Comparison of ENCODE assay signal across 1 cellular context in genomic region chr3:134419214-134419965, GRCh38.
TF ChIP-seq lines count a peak whose summit lies in the region.

No MANE protein-coding gene starts in this region.

TF ChIP-seq in HepG2, 621 proteins besides CTCF, POLR2A, EP300 and RAD21 (continued from another document and continues in another):
- TF ChIP-seq RBM39 (IDR thresholded peaks at IDR 0.05; ENCODE audit: low read depth, low read length, poor library complexity, severe bottlenecking) = no peak
- TF ChIP-seq, protein P1, sequence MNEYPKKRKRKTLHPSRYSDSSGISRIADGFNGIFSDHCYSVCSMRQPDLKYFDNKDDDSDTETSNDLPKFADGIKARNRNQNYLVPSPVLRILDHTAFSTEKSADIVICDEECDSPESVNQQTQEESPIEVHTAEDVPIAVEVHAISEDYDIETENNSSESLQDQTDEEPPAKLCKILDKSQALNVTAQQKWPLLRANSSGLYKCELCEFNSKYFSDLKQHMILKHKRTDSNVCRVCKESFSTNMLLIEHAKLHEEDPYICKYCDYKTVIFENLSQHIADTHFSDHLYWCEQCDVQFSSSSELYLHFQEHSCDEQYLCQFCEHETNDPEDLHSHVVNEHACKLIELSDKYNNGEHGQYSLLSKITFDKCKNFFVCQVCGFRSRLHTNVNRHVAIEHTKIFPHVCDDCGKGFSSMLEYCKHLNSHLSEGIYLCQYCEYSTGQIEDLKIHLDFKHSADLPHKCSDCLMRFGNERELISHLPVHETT (CRISPR knock-in tag; conservative IDR thresholded peaks at IDR 0.05) = no peak
- no peak for TF ChIP-seq ZNF678 (CRISPR knock-in tag; IDR thresholded peaks at IDR 0.05)
- no peak for TF ChIP-seq ZNF616 (CRISPR knock-in tag; IDR thresholded peaks at IDR 0.05; ENCODE audit: low read depth)
- no peak for TF ChIP-seq ZNF331 (CRISPR knock-in tag; IDR thresholded peaks at IDR 0.05)
- TF ChIP-seq ARNT (IDR thresholded peaks at IDR 0.05) = no peak
- TF ChIP-seq RFX3 (CRISPR knock-in tag; IDR thresholded peaks at IDR 0.05) = no peak
- no peak for TF ChIP-seq MAF1 (CRISPR knock-in tag; IDR thresholded peaks at IDR 0.05; ENCODE audit: borderline replicate concordance)
- TF ChIP-seq, protein P2, sequence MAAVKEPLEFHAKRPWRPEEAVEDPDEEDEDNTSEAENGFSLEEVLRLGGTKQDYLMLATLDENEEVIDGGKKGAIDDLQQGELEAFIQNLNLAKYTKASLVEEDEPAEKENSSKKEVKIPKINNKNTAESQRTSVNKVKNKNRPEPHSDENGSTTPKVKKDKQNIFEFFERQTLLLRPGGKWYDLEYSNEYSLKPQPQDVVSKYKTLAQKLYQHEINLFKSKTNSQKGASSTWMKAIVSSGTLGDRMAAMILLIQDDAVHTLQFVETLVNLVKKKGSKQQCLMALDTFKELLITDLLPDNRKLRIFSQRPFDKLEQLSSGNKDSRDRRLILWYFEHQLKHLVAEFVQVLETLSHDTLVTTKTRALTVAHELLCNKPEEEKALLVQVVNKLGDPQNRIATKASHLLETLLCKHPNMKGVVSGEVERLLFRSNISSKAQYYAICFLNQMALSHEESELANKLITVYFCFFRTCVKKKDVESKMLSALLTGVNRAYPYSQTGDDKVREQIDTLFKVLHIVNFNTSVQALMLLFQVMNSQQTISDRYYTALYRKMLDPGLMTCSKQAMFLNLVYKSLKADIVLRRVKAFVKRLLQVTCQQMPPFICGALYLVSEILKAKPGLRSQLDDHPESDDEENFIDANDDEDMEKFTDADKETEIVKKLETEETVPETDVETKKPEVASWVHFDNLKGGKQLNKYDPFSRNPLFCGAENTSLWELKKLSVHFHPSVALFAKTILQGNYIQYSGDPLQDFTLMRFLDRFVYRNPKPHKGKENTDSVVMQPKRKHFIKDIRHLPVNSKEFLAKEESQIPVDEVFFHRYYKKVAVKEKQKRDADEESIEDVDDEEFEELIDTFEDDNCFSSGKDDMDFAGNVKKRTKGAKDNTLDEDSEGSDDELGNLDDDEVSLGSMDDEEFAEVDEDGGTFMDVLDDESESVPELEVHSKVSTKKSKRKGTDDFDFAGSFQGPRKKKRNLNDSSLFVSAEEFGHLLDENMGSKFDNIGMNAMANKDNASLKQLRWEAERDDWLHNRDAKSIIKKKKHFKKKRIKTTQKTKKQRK (IDR thresholded peaks at IDR 0.05; ENCODE audit: low read length) = no peak
- no peak for TF ChIP-seq ZFP90 (CRISPR knock-in tag; IDR thresholded peaks at IDR 0.05; ENCODE audit: borderline replicate concordance)
- TF ChIP-seq ZNF296 (CRISPR knock-in tag; conservative IDR thresholded peaks at IDR 0.05) = no peak
- peak; percentile 39; the same call in 1 of the 2 replicates for TF ChIP-seq ZNF501 (CRISPR knock-in tag; IDR thresholded peaks at IDR 0.05)
- no peak for TF ChIP-seq MXD4 (CRISPR knock-in tag; IDR thresholded peaks at IDR 0.05)
- peak; percentile 65; the same call in 1 of the 2 replicates for TF ChIP-seq ZNF792 (CRISPR knock-in tag; IDR thresholded peaks at IDR 0.05)
- TF ChIP-seq ZNF224 (CRISPR knock-in tag; IDR thresholded peaks at IDR 0.05) = no peak
- no peak for TF ChIP-seq CHD4 (IDR thresholded peaks at IDR 0.05; ENCODE audit: borderline replicate concordance, low read length)
- TF ChIP-seq, protein P3, sequence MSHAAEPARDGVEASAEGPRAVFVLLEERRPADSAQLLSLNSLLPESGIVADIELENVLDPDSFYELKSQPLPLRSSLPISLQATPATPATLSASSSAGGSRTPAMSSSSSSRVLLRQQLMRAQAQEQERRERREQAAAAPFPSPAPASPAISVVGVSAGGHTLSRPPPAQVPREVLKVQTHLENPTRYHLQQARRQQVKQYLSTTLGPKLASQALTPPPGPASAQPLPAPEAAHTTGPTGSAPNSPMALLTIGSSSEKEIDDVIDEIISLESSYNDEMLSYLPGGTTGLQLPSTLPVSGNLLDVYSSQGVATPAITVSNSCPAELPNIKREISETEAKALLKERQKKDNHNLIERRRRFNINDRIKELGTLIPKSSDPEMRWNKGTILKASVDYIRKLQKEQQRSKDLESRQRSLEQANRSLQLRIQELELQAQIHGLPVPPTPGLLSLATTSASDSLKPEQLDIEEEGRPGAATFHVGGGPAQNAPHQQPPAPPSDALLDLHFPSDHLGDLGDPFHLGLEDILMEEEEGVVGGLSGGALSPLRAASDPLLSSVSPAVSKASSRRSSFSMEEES (CRISPR knock-in tag; IDR thresholded peaks at IDR 0.05) = no peak
- no peak for TF ChIP-seq ZBTB46 (CRISPR knock-in tag; IDR thresholded peaks at IDR 0.05; ENCODE audit: borderline replicate concordance)
- TF ChIP-seq ZNF724P (CRISPR knock-in tag; IDR thresholded peaks at IDR 0.05; ENCODE audit: borderline replicate concordance) = no peak
- no peak for TF ChIP-seq DNMT1 (CRISPR knock-in tag; IDR thresholded peaks at IDR 0.05)
- no peak for TF ChIP-seq ZNF766 (CRISPR knock-in tag; IDR thresholded peaks at IDR 0.05; ENCODE audit: borderline replicate concordance)
- TF ChIP-seq ZFP41 (CRISPR knock-in tag; IDR thresholded peaks at IDR 0.05; ENCODE audit: borderline replicate concordance) = no peak
- TF ChIP-seq ZNF549 (CRISPR knock-in tag; IDR thresholded peaks at IDR 0.05) = no peak
- peak; percentile 85 for TF ChIP-seq KAT8 (CRISPR knock-in tag; IDR thresholded peaks at IDR 0.05)
- TF ChIP-seq ZNF407 (CRISPR knock-in tag; IDR thresholded peaks at IDR 0.05; ENCODE audit: not compliant biosample characterization) = no peak
- TF ChIP-seq JUNB (CRISPR knock-in tag; IDR thresholded peaks at IDR 0.05; ENCODE audit: borderline replicate concordance) = 0 out of 2 replicates have a peak, but pooled peaks have one; percentile 15
- no peak for TF ChIP-seq SOX6 (IDR thresholded peaks at IDR 0.05)
- peak; percentile 75 for TF ChIP-seq SOX6 (CRISPR knock-in tag; IDR thresholded peaks at IDR 0.05)
- TF ChIP-seq GMEB2 (CRISPR knock-in tag; IDR thresholded peaks at IDR 0.05; ENCODE audit: low read depth) = no peak
- no peak for TF ChIP-seq IRF9 (CRISPR knock-in tag; IDR thresholded peaks at IDR 0.05; ENCODE audit: borderline replicate concordance)
- no peak for TF ChIP-seq ZNF530 (CRISPR knock-in tag; IDR thresholded peaks at IDR 0.05; ENCODE audit: low read depth)
- TF ChIP-seq ZNF749 (CRISPR knock-in tag; IDR thresholded peaks at IDR 0.05; ENCODE audit: borderline replicate concordance) = 0 out of 2 replicates have a peak, but pooled peaks have one; percentile 25
- no peak for TF ChIP-seq SMAD1 (CRISPR knock-in tag; IDR thresholded peaks at IDR 0.05; ENCODE audit: borderline replicate concordance, low read depth)
- TF ChIP-seq ZSCAN21 (CRISPR knock-in tag; IDR thresholded peaks at IDR 0.05; ENCODE audit: borderline replicate concordance) = no peak
- TF ChIP-seq CREB3 (CRISPR knock-in tag; IDR thresholded peaks at IDR 0.05) = no peak
- no peak for TF ChIP-seq HCFC1 (IDR thresholded peaks at IDR 0.05; ENCODE audit: low read depth, low read length)
- peak in 1 of 2 experiments; percentile 60; a peak in 1 of 4 replicates for TF ChIP-seq HMGXB4 (CRISPR knock-in tag; IDR thresholded peaks at IDR 0.05; ENCODE audit: borderline replicate concordance in 1 of 2, low read depth in 1 of 2)
